In genomic region chr9:120780367-120780766, GRCh38 we compare ENCODE assay signal across 1 cellular context.
TF ChIP-seq lines count a peak whose summit lies in the region.

No MANE protein-coding gene starts in this region.

TF ChIP-seq in liver, 16 proteins besides CTCF, POLR2A, EP300 and RAD21 (continued from another document):
- TF ChIP-seq, protein P1, sequence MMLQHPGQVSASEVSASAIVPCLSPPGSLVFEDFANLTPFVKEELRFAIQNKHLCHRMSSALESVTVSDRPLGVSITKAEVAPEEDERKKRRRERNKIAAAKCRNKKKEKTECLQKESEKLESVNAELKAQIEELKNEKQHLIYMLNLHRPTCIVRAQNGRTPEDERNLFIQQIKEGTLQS (IDR thresholded peaks at IDR 0.05): no peak
- TF ChIP-seq MAX (IDR thresholded peaks at IDR 0.05) (no peak), RXRA (IDR thresholded peaks at IDR 0.05) (no peak), HNF4G (IDR thresholded peaks at IDR 0.05) (no peak), EGR1 (IDR thresholded peaks at IDR 0.05; ENCODE audit: low read depth in 2 of 2) (no peak), SP1 (IDR thresholded peaks at IDR 0.05) (no peak), JUND (IDR thresholded peaks at IDR 0.05) (no peak)
- TF ChIP-seq, protein P2, sequence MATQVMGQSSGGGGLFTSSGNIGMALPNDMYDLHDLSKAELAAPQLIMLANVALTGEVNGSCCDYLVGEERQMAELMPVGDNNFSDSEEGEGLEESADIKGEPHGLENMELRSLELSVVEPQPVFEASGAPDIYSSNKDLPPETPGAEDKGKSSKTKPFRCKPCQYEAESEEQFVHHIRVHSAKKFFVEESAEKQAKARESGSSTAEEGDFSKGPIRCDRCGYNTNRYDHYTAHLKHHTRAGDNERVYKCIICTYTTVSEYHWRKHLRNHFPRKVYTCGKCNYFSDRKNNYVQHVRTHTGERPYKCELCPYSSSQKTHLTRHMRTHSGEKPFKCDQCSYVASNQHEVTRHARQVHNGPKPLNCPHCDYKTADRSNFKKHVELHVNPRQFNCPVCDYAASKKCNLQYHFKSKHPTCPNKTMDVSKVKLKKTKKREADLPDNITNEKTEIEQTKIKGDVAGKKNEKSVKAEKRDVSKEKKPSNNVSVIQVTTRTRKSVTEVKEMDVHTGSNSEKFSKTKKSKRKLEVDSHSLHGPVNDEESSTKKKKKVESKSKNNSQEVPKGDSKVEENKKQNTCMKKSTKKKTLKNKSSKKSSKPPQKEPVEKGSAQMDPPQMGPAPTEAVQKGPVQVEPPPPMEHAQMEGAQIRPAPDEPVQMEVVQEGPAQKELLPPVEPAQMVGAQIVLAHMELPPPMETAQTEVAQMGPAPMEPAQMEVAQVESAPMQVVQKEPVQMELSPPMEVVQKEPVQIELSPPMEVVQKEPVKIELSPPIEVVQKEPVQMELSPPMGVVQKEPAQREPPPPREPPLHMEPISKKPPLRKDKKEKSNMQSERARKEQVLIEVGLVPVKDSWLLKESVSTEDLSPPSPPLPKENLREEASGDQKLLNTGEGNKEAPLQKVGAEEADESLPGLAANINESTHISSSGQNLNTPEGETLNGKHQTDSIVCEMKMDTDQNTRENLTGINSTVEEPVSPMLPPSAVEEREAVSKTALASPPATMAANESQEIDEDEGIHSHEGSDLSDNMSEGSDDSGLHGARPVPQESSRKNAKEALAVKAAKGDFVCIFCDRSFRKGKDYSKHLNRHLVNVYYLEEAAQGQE (IDR thresholded peaks at IDR 0.05): no peak
